Comparison of ENCODE assay signal across 1 cellular context in the genomic region with DNA sequence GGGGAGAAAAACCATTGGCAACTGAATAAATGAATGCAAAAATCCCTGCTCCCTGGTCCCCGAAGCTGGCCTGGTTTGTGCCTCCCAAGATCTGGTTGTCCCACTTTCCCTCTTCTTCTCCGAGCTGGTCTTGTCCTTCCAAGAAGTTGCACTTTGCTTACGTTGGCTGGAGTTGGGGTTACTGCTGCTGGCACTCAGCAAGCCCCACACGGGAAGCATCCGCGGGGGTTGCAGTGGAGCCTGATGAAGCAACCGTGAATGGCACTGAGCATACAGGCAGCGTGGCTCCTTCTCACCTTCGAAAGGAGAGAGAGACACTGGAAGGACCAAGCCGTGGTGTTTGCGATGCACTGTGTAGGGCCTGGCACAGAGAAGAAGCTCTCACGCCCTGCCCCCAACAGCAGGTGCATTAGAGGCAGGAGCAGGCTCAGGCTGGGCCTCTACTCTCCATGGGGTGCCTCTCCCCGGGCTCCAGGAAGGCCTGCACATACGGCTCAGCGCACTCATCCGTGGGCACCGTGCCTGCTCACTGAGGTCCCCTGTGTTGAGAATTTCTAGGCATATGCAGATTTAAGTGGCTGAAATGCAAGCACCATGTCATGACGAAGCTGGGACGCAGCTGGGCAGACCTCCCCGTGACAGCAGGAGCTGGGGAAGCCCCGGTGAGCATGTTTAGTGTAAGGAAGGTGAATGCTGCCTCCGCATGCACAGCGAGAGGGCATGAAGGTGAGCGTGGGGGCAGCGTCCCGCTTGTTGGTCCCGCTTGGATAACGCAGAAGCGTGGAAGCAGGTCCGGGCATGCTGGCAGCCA.
TF ChIP-seq lines count a peak whose summit lies in the region.

No MANE protein-coding gene starts in this region.

TF ChIP-seq in GM12878, 131 proteins besides CTCF, POLR2A, EP300 and RAD21 (continued from another document):
- TF ChIP-seq, protein P1, sequence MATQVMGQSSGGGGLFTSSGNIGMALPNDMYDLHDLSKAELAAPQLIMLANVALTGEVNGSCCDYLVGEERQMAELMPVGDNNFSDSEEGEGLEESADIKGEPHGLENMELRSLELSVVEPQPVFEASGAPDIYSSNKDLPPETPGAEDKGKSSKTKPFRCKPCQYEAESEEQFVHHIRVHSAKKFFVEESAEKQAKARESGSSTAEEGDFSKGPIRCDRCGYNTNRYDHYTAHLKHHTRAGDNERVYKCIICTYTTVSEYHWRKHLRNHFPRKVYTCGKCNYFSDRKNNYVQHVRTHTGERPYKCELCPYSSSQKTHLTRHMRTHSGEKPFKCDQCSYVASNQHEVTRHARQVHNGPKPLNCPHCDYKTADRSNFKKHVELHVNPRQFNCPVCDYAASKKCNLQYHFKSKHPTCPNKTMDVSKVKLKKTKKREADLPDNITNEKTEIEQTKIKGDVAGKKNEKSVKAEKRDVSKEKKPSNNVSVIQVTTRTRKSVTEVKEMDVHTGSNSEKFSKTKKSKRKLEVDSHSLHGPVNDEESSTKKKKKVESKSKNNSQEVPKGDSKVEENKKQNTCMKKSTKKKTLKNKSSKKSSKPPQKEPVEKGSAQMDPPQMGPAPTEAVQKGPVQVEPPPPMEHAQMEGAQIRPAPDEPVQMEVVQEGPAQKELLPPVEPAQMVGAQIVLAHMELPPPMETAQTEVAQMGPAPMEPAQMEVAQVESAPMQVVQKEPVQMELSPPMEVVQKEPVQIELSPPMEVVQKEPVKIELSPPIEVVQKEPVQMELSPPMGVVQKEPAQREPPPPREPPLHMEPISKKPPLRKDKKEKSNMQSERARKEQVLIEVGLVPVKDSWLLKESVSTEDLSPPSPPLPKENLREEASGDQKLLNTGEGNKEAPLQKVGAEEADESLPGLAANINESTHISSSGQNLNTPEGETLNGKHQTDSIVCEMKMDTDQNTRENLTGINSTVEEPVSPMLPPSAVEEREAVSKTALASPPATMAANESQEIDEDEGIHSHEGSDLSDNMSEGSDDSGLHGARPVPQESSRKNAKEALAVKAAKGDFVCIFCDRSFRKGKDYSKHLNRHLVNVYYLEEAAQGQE (IDR thresholded peaks at IDR 0.05; ENCODE audit: low read depth, low read length) = no peak
- TF ChIP-seq ASH2L (IDR thresholded peaks at IDR 0.05; ENCODE audit: borderline replicate concordance, low read depth) = no peak
- TF ChIP-seq BRCA1 (IDR thresholded peaks at IDR 0.05; ENCODE audit: low read depth, low read length) = no peak
- no peak for TF ChIP-seq FOXK2 (IDR thresholded peaks at IDR 0.05)
- TF ChIP-seq ATF7 (IDR thresholded peaks at IDR 0.05; ENCODE audit: low read depth) = 0 out of 2 replicates have a peak, but pooled peaks have one; percentile 23
- peak; percentile 79 for TF ChIP-seq CREB1 (IDR thresholded peaks at IDR 0.05; ENCODE audit: low read depth)
- no peak for TF ChIP-seq ETV6 (conservative IDR thresholded peaks at IDR 0.05 in 1 of 2, IDR thresholded peaks at IDR 0.05 in 1 of 2; ENCODE audit: borderline replicate concordance in 1 of 2, low read depth in 1 of 2)
- TF ChIP-seq BCL11A (IDR thresholded peaks at IDR 0.05; ENCODE audit: low read depth, low read length) = no peak
- TF ChIP-seq MTA2 (IDR thresholded peaks at IDR 0.05; ENCODE audit: low read depth) = no peak
- TF ChIP-seq SPI1 (IDR thresholded peaks at IDR 0.05; ENCODE audit: borderline replicate concordance, insufficient read depth, low read depth, low read length) = no peak
- TF ChIP-seq, protein P2, sequence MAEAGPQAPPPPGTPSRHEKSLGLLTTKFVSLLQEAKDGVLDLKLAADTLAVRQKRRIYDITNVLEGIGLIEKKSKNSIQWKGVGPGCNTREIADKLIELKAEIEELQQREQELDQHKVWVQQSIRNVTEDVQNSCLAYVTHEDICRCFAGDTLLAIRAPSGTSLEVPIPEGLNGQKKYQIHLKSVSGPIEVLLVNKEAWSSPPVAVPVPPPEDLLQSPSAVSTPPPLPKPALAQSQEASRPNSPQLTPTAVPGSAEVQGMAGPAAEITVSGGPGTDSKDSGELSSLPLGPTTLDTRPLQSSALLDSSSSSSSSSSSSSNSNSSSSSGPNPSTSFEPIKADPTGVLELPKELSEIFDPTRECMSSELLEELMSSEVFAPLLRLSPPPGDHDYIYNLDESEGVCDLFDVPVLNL (IDR thresholded peaks at IDR 0.05; ENCODE audit: low read depth, low read length) = no peak
- no peak for TF ChIP-seq TARDBP (IDR thresholded peaks at IDR 0.05; ENCODE audit: borderline replicate concordance)
- TF ChIP-seq CEBPB (IDR thresholded peaks at IDR 0.05; ENCODE audit: borderline replicate concordance in 1 of 2, low read depth in 2 of 2, low read length in 2 of 2) = no peak
- no peak for TF ChIP-seq EED (IDR thresholded peaks at IDR 0.05; ENCODE audit: low read depth)
- 0 out of 2 replicates have a peak, but pooled peaks have one; percentile 6 for TF ChIP-seq YY1 (IDR thresholded peaks at IDR 0.05; ENCODE audit: low read depth, low read length)
- no peak for TF ChIP-seq RB1 (IDR thresholded peaks at IDR 0.05; ENCODE audit: borderline replicate concordance)
- TF ChIP-seq, protein P3, sequence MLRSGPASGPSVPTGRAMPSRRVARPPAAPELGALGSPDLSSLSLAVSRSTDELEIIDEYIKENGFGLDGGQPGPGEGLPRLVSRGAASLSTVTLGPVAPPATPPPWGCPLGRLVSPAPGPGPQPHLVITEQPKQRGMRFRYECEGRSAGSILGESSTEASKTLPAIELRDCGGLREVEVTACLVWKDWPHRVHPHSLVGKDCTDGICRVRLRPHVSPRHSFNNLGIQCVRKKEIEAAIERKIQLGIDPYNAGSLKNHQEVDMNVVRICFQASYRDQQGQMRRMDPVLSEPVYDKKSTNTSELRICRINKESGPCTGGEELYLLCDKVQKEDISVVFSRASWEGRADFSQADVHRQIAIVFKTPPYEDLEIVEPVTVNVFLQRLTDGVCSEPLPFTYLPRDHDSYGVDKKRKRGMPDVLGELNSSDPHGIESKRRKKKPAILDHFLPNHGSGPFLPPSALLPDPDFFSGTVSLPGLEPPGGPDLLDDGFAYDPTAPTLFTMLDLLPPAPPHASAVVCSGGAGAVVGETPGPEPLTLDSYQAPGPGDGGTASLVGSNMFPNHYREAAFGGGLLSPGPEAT (IDR thresholded peaks at IDR 0.05; ENCODE audit: low read depth) = 0 out of 2 replicates have a peak, but pooled peaks have one; percentile 16
- TF ChIP-seq, protein P4, sequence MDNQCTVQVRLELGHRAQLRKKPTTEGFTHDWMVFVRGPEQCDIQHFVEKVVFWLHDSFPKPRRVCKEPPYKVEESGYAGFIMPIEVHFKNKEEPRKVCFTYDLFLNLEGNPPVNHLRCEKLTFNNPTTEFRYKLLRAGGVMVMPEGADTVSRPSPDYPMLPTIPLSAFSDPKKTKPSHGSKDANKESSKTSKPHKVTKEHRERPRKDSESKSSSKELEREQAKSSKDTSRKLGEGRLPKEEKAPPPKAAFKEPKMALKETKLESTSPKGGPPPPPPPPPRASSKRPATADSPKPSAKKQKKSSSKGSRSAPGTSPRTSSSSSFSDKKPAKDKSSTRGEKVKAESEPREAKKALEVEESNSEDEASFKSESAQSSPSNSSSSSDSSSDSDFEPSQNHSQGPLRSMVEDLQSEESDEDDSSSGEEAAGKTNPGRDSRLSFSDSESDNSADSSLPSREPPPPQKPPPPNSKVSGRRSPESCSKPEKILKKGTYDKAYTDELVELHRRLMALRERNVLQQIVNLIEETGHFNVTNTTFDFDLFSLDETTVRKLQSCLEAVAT (IDR thresholded peaks at IDR 0.05) = no peak
- no peak for TF ChIP-seq SUPT20H (IDR thresholded peaks at IDR 0.05; ENCODE audit: borderline replicate concordance, control insufficient read depth, low read depth, low read length)
- TF ChIP-seq SMARCA5 (IDR thresholded peaks at IDR 0.05) = no peak
- no peak for TF ChIP-seq ZSCAN29 (IDR thresholded peaks at IDR 0.05)
- peak; percentile 9 to 25; a peak in 1 of 4 replicates for TF ChIP-seq IKZF2 (IDR thresholded peaks at IDR 0.05)
- no peak for TF ChIP-seq CBFB (IDR thresholded peaks at IDR 0.05; ENCODE audit: low read depth)
- TF ChIP-seq, protein P5, sequence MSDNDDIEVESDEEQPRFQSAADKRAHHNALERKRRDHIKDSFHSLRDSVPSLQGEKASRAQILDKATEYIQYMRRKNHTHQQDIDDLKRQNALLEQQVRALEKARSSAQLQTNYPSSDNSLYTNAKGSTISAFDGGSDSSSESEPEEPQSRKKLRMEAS (IDR thresholded peaks at IDR 0.05; ENCODE audit: low read depth, low read length) = peak; percentile 28; the same call in 1 of the 2 replicates
- TF ChIP-seq, protein P6, sequence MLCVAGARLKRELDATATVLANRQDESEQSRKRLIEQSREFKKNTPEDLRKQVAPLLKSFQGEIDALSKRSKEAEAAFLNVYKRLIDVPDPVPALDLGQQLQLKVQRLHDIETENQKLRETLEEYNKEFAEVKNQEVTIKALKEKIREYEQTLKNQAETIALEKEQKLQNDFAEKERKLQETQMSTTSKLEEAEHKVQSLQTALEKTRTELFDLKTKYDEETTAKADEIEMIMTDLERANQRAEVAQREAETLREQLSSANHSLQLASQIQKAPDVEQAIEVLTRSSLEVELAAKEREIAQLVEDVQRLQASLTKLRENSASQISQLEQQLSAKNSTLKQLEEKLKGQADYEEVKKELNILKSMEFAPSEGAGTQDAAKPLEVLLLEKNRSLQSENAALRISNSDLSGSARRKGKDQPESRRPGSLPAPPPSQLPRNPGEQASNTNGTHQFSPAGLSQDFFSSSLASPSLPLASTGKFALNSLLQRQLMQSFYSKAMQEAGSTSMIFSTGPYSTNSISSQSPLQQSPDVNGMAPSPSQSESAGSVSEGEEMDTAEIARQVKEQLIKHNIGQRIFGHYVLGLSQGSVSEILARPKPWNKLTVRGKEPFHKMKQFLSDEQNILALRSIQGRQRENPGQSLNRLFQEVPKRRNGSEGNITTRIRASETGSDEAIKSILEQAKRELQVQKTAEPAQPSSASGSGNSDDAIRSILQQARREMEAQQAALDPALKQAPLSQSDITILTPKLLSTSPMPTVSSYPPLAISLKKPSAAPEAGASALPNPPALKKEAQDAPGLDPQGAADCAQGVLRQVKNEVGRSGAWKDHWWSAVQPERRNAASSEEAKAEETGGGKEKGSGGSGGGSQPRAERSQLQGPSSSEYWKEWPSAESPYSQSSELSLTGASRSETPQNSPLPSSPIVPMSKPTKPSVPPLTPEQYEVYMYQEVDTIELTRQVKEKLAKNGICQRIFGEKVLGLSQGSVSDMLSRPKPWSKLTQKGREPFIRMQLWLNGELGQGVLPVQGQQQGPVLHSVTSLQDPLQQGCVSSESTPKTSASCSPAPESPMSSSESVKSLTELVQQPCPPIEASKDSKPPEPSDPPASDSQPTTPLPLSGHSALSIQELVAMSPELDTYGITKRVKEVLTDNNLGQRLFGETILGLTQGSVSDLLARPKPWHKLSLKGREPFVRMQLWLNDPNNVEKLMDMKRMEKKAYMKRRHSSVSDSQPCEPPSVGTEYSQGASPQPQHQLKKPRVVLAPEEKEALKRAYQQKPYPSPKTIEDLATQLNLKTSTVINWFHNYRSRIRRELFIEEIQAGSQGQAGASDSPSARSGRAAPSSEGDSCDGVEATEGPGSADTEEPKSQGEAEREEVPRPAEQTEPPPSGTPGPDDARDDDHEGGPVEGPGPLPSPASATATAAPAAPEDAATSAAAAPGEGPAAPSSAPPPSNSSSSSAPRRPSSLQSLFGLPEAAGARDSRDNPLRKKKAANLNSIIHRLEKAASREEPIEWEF (IDR thresholded peaks at IDR 0.05; ENCODE audit: insufficient replicate concordance, low read depth, low read length) = no peak
- TF ChIP-seq MXI1 (IDR thresholded peaks at IDR 0.05; ENCODE audit: low read depth, low read length) = no peak
- no peak for TF ChIP-seq NRF1 (conservative IDR thresholded peaks at IDR 0.05; ENCODE audit: low read depth, low read length)
- TF ChIP-seq HDAC6 (IDR thresholded peaks at IDR 0.05; ENCODE audit: unreplicated experiment) = no peak
- TF ChIP-seq, protein P7, sequence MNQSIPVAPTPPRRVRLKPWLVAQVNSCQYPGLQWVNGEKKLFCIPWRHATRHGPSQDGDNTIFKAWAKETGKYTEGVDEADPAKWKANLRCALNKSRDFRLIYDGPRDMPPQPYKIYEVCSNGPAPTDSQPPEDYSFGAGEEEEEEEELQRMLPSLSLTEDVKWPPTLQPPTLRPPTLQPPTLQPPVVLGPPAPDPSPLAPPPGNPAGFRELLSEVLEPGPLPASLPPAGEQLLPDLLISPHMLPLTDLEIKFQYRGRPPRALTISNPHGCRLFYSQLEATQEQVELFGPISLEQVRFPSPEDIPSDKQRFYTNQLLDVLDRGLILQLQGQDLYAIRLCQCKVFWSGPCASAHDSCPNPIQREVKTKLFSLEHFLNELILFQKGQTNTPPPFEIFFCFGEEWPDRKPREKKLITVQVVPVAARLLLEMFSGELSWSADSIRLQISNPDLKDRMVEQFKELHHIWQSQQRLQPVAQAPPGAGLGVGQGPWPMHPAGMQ (IDR thresholded peaks at IDR 0.05; ENCODE audit: borderline replicate concordance) = no peak
- no peak for TF ChIP-seq CHD2 (IDR thresholded peaks at IDR 0.05; ENCODE audit: borderline replicate concordance, low read depth, low read length)
- TF ChIP-seq, protein P8, sequence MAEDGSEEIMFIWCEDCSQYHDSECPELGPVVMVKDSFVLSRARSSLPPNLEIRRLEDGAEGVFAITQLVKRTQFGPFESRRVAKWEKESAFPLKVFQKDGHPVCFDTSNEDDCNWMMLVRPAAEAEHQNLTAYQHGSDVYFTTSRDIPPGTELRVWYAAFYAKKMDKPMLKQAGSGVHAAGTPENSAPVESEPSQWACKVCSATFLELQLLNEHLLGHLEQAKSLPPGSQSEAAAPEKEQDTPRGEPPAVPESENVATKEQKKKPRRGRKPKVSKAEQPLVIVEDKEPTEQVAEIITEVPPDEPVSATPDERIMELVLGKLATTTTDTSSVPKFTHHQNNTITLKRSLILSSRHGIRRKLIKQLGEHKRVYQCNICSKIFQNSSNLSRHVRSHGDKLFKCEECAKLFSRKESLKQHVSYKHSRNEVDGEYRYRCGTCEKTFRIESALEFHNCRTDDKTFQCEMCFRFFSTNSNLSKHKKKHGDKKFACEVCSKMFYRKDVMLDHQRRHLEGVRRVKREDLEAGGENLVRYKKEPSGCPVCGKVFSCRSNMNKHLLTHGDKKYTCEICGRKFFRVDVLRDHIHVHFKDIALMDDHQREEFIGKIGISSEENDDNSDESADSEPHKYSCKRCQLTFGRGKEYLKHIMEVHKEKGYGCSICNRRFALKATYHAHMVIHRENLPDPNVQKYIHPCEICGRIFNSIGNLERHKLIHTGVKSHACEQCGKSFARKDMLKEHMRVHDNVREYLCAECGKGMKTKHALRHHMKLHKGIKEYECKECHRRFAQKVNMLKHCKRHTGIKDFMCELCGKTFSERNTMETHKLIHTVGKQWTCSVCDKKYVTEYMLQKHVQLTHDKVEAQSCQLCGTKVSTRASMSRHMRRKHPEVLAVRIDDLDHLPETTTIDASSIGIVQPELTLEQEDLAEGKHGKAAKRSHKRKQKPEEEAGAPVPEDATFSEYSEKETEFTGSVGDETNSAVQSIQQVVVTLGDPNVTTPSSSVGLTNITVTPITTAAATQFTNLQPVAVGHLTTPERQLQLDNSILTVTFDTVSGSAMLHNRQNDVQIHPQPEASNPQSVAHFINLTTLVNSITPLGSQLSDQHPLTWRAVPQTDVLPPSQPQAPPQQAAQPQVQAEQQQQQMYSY (CRISPR knock-in tag; IDR thresholded peaks at IDR 0.05) = no peak
